ENCODE assay signal across 39 cellular contexts in the genomic region with DNA sequence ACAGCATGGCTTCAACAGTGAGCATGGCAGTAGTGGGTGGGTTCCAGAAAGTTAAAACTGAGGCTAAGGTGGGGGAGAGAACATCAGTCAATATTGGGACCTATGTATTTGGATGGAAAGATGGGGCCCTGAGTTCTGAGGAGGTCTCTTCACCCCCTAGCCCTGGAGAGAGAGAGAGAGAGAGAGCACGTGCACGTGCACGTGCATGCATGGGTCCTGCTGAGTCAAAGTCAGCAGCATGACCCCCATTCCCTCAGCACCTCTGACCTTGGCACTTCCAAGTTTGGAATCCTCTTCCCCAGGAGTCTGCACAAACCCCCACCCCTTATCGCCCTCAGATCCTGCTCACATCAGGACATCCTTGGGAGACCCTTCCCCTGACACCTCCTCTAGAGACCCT. TPM values are rescaled to one million over a fixed set of nuclear protein-coding genes. Genes with fewer than 3 reads are reported as not detected.
"Had no signal": no experiment of that assay in that cellular context is flagged by ENCODE, and none has a peak within 500 bp of the region (broad histone marks: within the 10 kb centered on the region; RNA-seq: fewer than 3 reads in every experiment).

No MANE protein-coding gene starts in this region.

- H3K27me3 ChIP-seq: adrenal gland, body of pancreas, breast epithelium had no signal

- DNase-seq: activated B cell treated with CpG ODN at 0.5 μM for 24 hours; activated CD4-positive, alpha-beta memory T cell treated with anti-CD3 and anti-CD28 coated beads for 36 hours; activated CD4-positive, alpha-beta T cell treated with anti-CD3 and anti-CD28 coated beads for 4 hours; activated CD4-positive, alpha-beta T cell treated with anti-CD3 and anti-CD28 coated beads, Interleukin-2, amount 10 ng/mL, durations not matched to agents 24 days and 14 days; activated CD4-positive, alpha-beta T cell treated with anti-CD3 and anti-CD28 coated beads, Interleukin-2, amount 50 U/mL, for 1 hour; activated CD4-positive, alpha-beta T cell treated with anti-CD3 and anti-CD28 coated beads, Interleukin-2, amount 50 U/mL, for 4 hours; activated CD4-positive, CD25-positive, alpha-beta regulatory T cell treated with anti-CD3 and anti-CD28 coated beads, Interleukin-2, amount 50 U/mL, for 72 hours; activated CD8-positive, alpha-beta memory T cell treated with anti-CD3 and anti-CD28 coated beads, Interleukin-2, amount 50 U/mL, for 4 hours; activated CD8-positive, alpha-beta T cell treated with anti-CD3 and anti-CD28 coated beads for 36 hours; activated effector memory CD4-positive, alpha-beta T cell treated with anti-CD3 and anti-CD28 coated beads, Interleukin-2, amount 50 U/mL, for 16 hours; activated gamma-delta T cell treated with Interleukin-2 at 50 U/mL for 16 hours; activated naive CD4-positive, alpha-beta T cell; activated naive CD4-positive, alpha-beta T cell treated with anti-CD3 and anti-CD28 coated beads for 36 hours; activated naive CD4-positive, alpha-beta T cell treated with anti-CD3 and anti-CD28 coated beads, Interleukin-2, amount 50 U/mL, for 16 hours; activated naive CD8-positive, alpha-beta T cell treated with anti-CD3 and anti-CD28 coated beads for 36 hours; activated T-cell treated with anti-CD3 and anti-CD28 coated beads for 4 hours; activated T-cell treated with anti-CD3 and anti-CD28 coated beads, Interleukin-2, amount 50 U/mL, for 1 hour; activated T-cell treated with anti-CD3 and anti-CD28 coated beads, Interleukin-2, amount 50 U/mL, for 4 hours; activated T-cell treated with anti-CD3 and anti-CD28 coated beads, Interleukin-2, amount 50 U/mL, for 72 hours; adrenal gland; amniotic stem cell; aorta; body of pancreas; brain microvascular endothelial cell; central memory CD4-positive, alpha-beta T cell; T-helper 1 cell; T-helper 2 cell; T-helper 9 cell had no signal

- H3K36me3 Mint-ChIP-seq: activated CD4-positive, alpha-beta memory T cell treated with anti-CD3 and anti-CD28 coated beads for 36 hours; activated naive CD4-positive, alpha-beta T cell treated with anti-CD3 and anti-CD28 coated beads, Interleukin-2, amount 50 U/mL, for 72 hours; activated naive CD8-positive, alpha-beta T cell treated with anti-CD3 and anti-CD28 coated beads for 36 hours had no signal

- H3K9me3 Mint-ChIP-seq: activated B cell treated with CpG ODN at 0.5 μM for 24 hours; activated CD4-positive, alpha-beta memory T cell treated with anti-CD3 and anti-CD28 coated beads for 36 hours; activated CD4-positive, alpha-beta T cell treated with anti-CD3 and anti-CD28 coated beads, Interleukin-2, amount 10 ng/mL, durations not matched to agents 24 days and 14 days; activated CD8-positive, alpha-beta T cell treated with anti-CD3 and anti-CD28 coated beads for 36 hours; activated naive CD4-positive, alpha-beta T cell treated with anti-CD3 and anti-CD28 coated beads for 36 hours; activated naive CD4-positive, alpha-beta T cell treated with anti-CD3 and anti-CD28 coated beads, Interleukin-2, amount 50 U/mL, for 72 hours; activated naive CD8-positive, alpha-beta T cell treated with anti-CD3 and anti-CD28 coated beads for 36 hours; activated T-cell treated with anti-CD3 and anti-CD28 coated beads, Interleukin-2, amount 50 U/mL, for 4 hours; activated T-cell treated with anti-CD3 and anti-CD28 coated beads, Interleukin-2, amount 50 U/mL, for 72 hours; activated T-helper 1 cell treated with anti-CD3 and anti-CD28 coated beads, Interleukin-12 subunit alpha, Interleukin-12 subunit beta, Interleukin-2, Interleukin-4 antibody, amounts not matched to agents 30 ng/mL and 10 ng/mL and 1 ng/mL, durations not matched to agents 14 hours and 24 hours and 36 hours; activated T-helper 17 cell treated with anti-CD3 and anti-CD28 coated beads, Interleukin-2, amount 50 U/mL, for 72 hours; T-helper 1 cell treated with Interleukin-12 subunit alpha and Interleukin-12 subunit beta and Interleukin-4 antibody, amounts not matched to agents 30 μg/mL and 1 μg/mL, for 36 hours; T-helper 2 cell treated with Interferon-gamma antibody and Interleukin-4, amounts not matched to agents 5 μg/mL and 100 μg/mL, for 36 hours had no signal

- H3K9me3 ChIP-seq: adrenal gland, body of pancreas, breast epithelium had no signal

- H3K36me3 ChIP-seq: adrenal gland, brain microvascular endothelial cell, breast epithelium had no signal

- ATAC-seq: activated CD8-positive, alpha-beta T cell treated with anti-CD3 and anti-CD28 coated beads for 36 hours; activated naive CD4-positive, alpha-beta T cell treated with anti-CD3 and anti-CD28 coated beads, Interleukin-2, amount 50 U/mL, for 72 hours; activated T-cell treated with anti-CD3 and anti-CD28 coated beads, Interleukin-2, amount 50 U/mL, for 4 hours; activated T-cell treated with anti-CD3 and anti-CD28 coated beads, Interleukin-2, amount 50 U/mL, for 72 hours; activated T-helper 17 cell treated with anti-CD3 and anti-CD28 coated beads, Interleukin-2, amount 50 U/mL, for 72 hours; body of pancreas had no signal

- H3K27ac ChIP-seq: adrenal gland, body of pancreas, brain microvascular endothelial cell, VCaP had no signal

- H3K27ac Mint-ChIP-seq: activated B cell treated with CpG ODN at 0.5 μM for 24 hours; activated CD4-positive, alpha-beta memory T cell treated with anti-CD3 and anti-CD28 coated beads for 36 hours; activated CD4-positive, alpha-beta T cell treated with anti-CD3 and anti-CD28 coated beads, Interleukin-2, amount 10 ng/mL, durations not matched to agents 24 days and 14 days; activated CD8-positive, alpha-beta T cell treated with anti-CD3 and anti-CD28 coated beads for 36 hours; activated naive CD4-positive, alpha-beta T cell treated with anti-CD3 and anti-CD28 coated beads for 36 hours; activated naive CD8-positive, alpha-beta T cell treated with anti-CD3 and anti-CD28 coated beads for 36 hours; activated T-cell treated with anti-CD3 and anti-CD28 coated beads, Interleukin-2, amount 50 U/mL, for 72 hours; activated T-helper 17 cell treated with anti-CD3 and anti-CD28 coated beads, Interleukin-2, amount 50 U/mL, for 72 hours; T-helper 1 cell treated with Interleukin-12 subunit alpha and Interleukin-12 subunit beta and Interleukin-4 antibody, amounts not matched to agents 30 μg/mL and 1 μg/mL, for 36 hours; T-helper 2 cell treated with Interferon-gamma antibody and Interleukin-4, amounts not matched to agents 5 μg/mL and 100 μg/mL, for 36 hours had no signal

- FAIRE-seq: astrocyte, TTC549 had no signal

- H3K4me3 Mint-ChIP-seq: activated B cell treated with CpG ODN at 0.5 μM for 24 hours; activated CD4-positive, alpha-beta memory T cell treated with anti-CD3 and anti-CD28 coated beads for 36 hours; activated CD4-positive, alpha-beta T cell treated with anti-CD3 and anti-CD28 coated beads, Interleukin-2, amount 10 ng/mL, durations not matched to agents 24 days and 14 days; activated CD8-positive, alpha-beta T cell treated with anti-CD3 and anti-CD28 coated beads for 36 hours; activated naive CD4-positive, alpha-beta T cell treated with anti-CD3 and anti-CD28 coated beads for 36 hours; activated naive CD8-positive, alpha-beta T cell treated with anti-CD3 and anti-CD28 coated beads for 36 hours; activated T-cell treated with anti-CD3 and anti-CD28 coated beads, Interleukin-2, amount 50 U/mL, for 4 hours; activated T-cell treated with anti-CD3 and anti-CD28 coated beads, Interleukin-2, amount 50 U/mL, for 72 hours; activated T-helper 1 cell treated with anti-CD3 and anti-CD28 coated beads, Interleukin-12 subunit alpha, Interleukin-12 subunit beta, Interleukin-2, Interleukin-4 antibody, amounts not matched to agents 30 ng/mL and 10 ng/mL and 1 ng/mL, durations not matched to agents 14 hours and 24 hours and 36 hours; activated T-helper 17 cell treated with anti-CD3 and anti-CD28 coated beads, Interleukin-2, amount 50 U/mL, for 72 hours; T-helper 1 cell treated with Interleukin-12 subunit alpha and Interleukin-12 subunit beta and Interleukin-4 antibody, amounts not matched to agents 30 μg/mL and 1 μg/mL, for 36 hours; T-helper 2 cell treated with Interferon-gamma antibody and Interleukin-4, amounts not matched to agents 5 μg/mL and 100 μg/mL, for 36 hours had no signal

- H3K4me3 ChIP-seq: adrenal gland, body of pancreas, breast epithelium had no signal

- H3K4me1 ChIP-seq: body of pancreas had no signal

- H3K4me1 Mint-ChIP-seq: activated CD4-positive, alpha-beta T cell treated with anti-CD3 and anti-CD28 coated beads, Interleukin-2, amount 10 ng/mL, durations not matched to agents 24 days and 14 days; activated naive CD8-positive, alpha-beta T cell treated with anti-CD3 and anti-CD28 coated beads for 36 hours had no signal

RNA-seq across cellular contexts. Expression of gene CEACAM8, which starts 34.0 kb away (rescaled TPM):
- total RNA-seq: activated B cell treated with CpG ODN at 0.5 μM for 24 hours; activated CD4-positive, alpha-beta memory T cell treated with anti-CD3 and anti-CD28 coated beads for 36 hours; activated CD4-positive, alpha-beta T cell treated with anti-CD3 and anti-CD28 coated beads, Interleukin-2, amount 10 ng/mL, durations not matched to agents 24 days and 14 days; activated CD8-positive, alpha-beta memory T cell treated with anti-CD3 and anti-CD28 coated beads for 36 hours; activated CD8-positive, alpha-beta T cell treated with anti-CD3 and anti-CD28 coated beads for 36 hours; activated naive CD4-positive, alpha-beta T cell treated with anti-CD3 and anti-CD28 coated beads for 36 hours; activated naive CD4-positive, alpha-beta T cell treated with anti-CD3 and anti-CD28 coated beads, Interleukin-2, amount 50 U/mL, for 72 hours; activated naive CD8-positive, alpha-beta T cell treated with anti-CD3 and anti-CD28 coated beads for 36 hours; activated T-cell treated with anti-CD3 and anti-CD28 coated beads, Interleukin-2, amount 50 U/mL, for 4 hours; activated T-cell treated with anti-CD3 and anti-CD28 coated beads, Interleukin-2, amount 50 U/mL, for 72 hours; activated T-helper 1 cell treated with anti-CD3 and anti-CD28 coated beads, Interleukin-12 subunit alpha, Interleukin-12 subunit beta, Interleukin-2, Interleukin-4 antibody, amounts not matched to agents 30 ng/mL and 10 ng/mL and 1 ng/mL, durations not matched to agents 14 hours and 24 hours and 36 hours; activated T-helper 17 cell treated with anti-CD3 and anti-CD28 coated beads, Interleukin-2, amount 50 U/mL, for 72 hours; adrenal gland; astrocyte; body of pancreas; breast epithelium; cerebellum had no signal
- polyA plus RNA-seq: adrenal gland had no signal
